In genomic region chr19:45577111-45577905, GRCh38 we compare ENCODE assay signal across 11 cellular contexts. TPM values are rescaled to one million over a fixed set of nuclear protein-coding genes. Genes with fewer than 3 reads are reported as not detected.
DNase-seq lines count a peak whose midpoint lies in the region; ATAC-seq and TF ChIP-seq lines count a peak whose summit lies in the region.
"Had no signal": no experiment of that assay in that cellular context is flagged by ENCODE, and none has a peak within 500 bp of the region (broad histone marks: within the 10 kb centered on the region; RNA-seq: fewer than 3 reads in every experiment).

No MANE protein-coding gene starts in this region.

- BruUV-seq in A673 (replicated peaks; lab: Mats Ljungman, UMichigan) = no TSS peak

- H3K27ac Mint-ChIP-seq in activated naive CD8-positive, alpha-beta T cell treated with anti-CD3 and anti-CD28 coated beads for 36 hours = peak overlapping the region; percentile 23

- intact Hi-C loops in left cardiac atrium (cut with DNase I) = no loop called here
- intact Hi-C loops in A673 (cut with micrococcal nuclease; ENCODE audit: unreplicated experiment) = no loop called here

- H3K4me3 ChIP-seq in skeletal muscle cell (ENCODE audit: low read depth, low read length) (no peak overlapping the region), A673 (ENCODE audit: low read depth, low read length, poor library complexity, severe bottlenecking) (no peak overlapping the region)

- H3K9me3 Mint-ChIP-seq in activated naive CD8-positive, alpha-beta T cell treated with anti-CD3 and anti-CD28 coated beads for 36 hours = no peaks in the 10 kb centered on the region

- H3K36me3 ChIP-seq in A673 (ENCODE audit: insufficient read depth, low read length, poor library complexity, severe bottlenecking) = no peaks in the 10 kb centered on the region
- H3K36me3 ChIP-seq: neutrophil had no signal

- no peak overlapping the region for H3K27ac ChIP-seq in A673 (ENCODE audit: low read depth, low read length, poor library complexity, severe bottlenecking)
- H3K27ac ChIP-seq: neutrophil had no signal

- DNase-seq in H4 (ENCODE audit: low spot score) (peak; percentile 34), left cardiac atrium (peak; percentile 57), skeletal muscle cell (ENCODE audit: low read depth) (peak; percentile 74), NCI-H2196 treated with DMSO at 0.1 percent for 48 hours (lab: John Stamatoyannopoulos, UW; ENCODE audit: unreplicated experiment) (no peak), NCI-H1436 treated with DMSO at 0.1 percent for 48 hours (lab: John Stamatoyannopoulos, UW) (no peak), NCI-H526 treated with DMSO at 0.1 percent for 48 hours (lab: John Stamatoyannopoulos, UW) (no peak), A673 (ENCODE audit: low spot score) (no peak)
- DNase-seq in activated naive CD8-positive, alpha-beta T cell treated with anti-CD3 and anti-CD28 coated beads for 36 hours = no peak
- DNase-seq: activated T-cell treated with anti-CD3 and anti-CD28 coated beads, Interleukin-2, amount 50 U/mL, for 1 hour; NCI-H1105 treated with DMSO at 0.1 percent for 48 hours had no signal

- CTCF ChIA-PET in A673 (lab: Charles Lee) = no interaction called here

- peak; percentile 69 to 95 for ATAC-seq in left cardiac atrium

- H3K4me3 Mint-ChIP-seq in activated naive CD8-positive, alpha-beta T cell treated with anti-CD3 and anti-CD28 coated beads for 36 hours = no peak overlapping the region

- H3K27me3 Mint-ChIP-seq in activated naive CD8-positive, alpha-beta T cell treated with anti-CD3 and anti-CD28 coated beads for 36 hours = no peaks in the 10 kb centered on the region

- H3K9me3 ChIP-seq in A673 (ENCODE audit: low read depth, low read length, poor library complexity, severe bottlenecking) = no peaks in the 10 kb centered on the region
- H3K9me3 ChIP-seq: neutrophil had no signal

- no peaks in the 10 kb centered on the region for H3K27me3 ChIP-seq in A673 (replicated peaks; ENCODE audit: insufficient read depth, low read depth, low read length, poor library complexity)
- H3K27me3 ChIP-seq: neutrophil had no signal

- POLR2A ChIA-PET in A673 (lab: Charles Lee; ENCODE audit: low non-redundant PET) = no interaction called here

- no peaks in the 10 kb centered on the region for H3K4me1 ChIP-seq in A673 (ENCODE audit: insufficient read depth, low read length, poor library complexity, severe bottlenecking)

- peaks cover 9% of the 10 kb centered on the region for H3K36me3 Mint-ChIP-seq in activated naive CD8-positive, alpha-beta T cell treated with anti-CD3 and anti-CD28 coated beads for 36 hours

- TF ChIP-seq CTCF in A673 (conservative IDR thresholded peaks at IDR 0.05; ENCODE audit: low read depth, low read length) = no peak

- peaks cover 10% of the 10 kb centered on the region for H3K4me1 Mint-ChIP-seq in activated naive CD8-positive, alpha-beta T cell treated with anti-CD3 and anti-CD28 coated beads for 36 hours

RNA-seq across cellular contexts. Expression of gene OPA3, which starts 7.3 kb away (rescaled TPM):
- total RNA-seq in H4 (2014; rRNA removed; shearing (Covaris generic)) = 4.8 and 5.3 TPM in 2 replicates
- total RNA-seq in activated naive CD8-positive, alpha-beta T cell treated with anti-CD3 and anti-CD28 coated beads for 36 hours = 10 to 100 TPM; 14.7 to 15.1 TPM
- total RNA-seq in left cardiac atrium (10 to 100 TPM; 19.1 to 27.1 TPM), A673 (2021) (13.5 and 15.2 TPM in 2 replicates)

RNA-seq across cellular contexts. Expression of gene GPR4, which starts 24.7 kb away (rescaled TPM):
- not detected in 2 replicates for total RNA-seq in H4 (2014; rRNA removed; shearing (Covaris generic))
- total RNA-seq in activated naive CD8-positive, alpha-beta T cell treated with anti-CD3 and anti-CD28 coated beads for 36 hours = not detected
- 10 to 100 TPM in 1 of 2 donors, 1 to 10 TPM in 1; 5.2 to 17.7 TPM for total RNA-seq in left cardiac atrium
- total RNA-seq in A673 (2021) = not detected in 2 replicates

Comparison
In these comparisons a context has a peak if more than half of its experiments do, and no peak if none do; other contexts are left out.
1. DNase-seq: peak in H4 (single experiment), left cardiac atrium (single experiment) and skeletal muscle cell (single experiment); none in activated naive CD8-positive, alpha-beta T cell treated with anti-CD3 and anti-CD28 coated beads for 36 hours (single experiment), NCI-H2196 treated with DMSO at 0.1 percent for 48 hours (single experiment), NCI-H1436 treated with DMSO at 0.1 percent for 48 hours (single experiment), NCI-H526 treated with DMSO at 0.1 percent for 48 hours (single experiment) and A673 (single experiment).